ENCODE assay signal across 8 cellular contexts in the genomic region with DNA sequence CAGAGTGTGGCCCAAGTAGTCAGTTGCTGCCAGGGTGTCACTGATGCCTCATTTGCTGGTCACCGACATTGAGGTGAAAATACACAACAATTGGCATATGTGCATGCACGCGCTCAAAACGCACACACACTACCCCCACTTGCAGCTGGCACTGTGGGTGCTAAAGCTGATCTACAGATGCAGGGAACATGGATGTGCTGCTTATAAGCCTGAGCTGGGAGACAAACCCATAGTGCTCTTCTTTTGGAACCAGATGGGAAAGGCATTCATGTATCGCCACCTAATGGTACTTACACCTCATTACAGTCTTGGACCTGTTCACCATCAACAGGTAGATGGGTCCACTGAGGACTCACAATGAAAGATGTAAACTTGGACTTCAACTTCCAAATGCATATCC.
DNase-seq lines count a peak whose midpoint lies in the region; ATAC-seq and TF ChIP-seq lines count a peak whose summit lies in the region.

No MANE protein-coding gene starts in this region.

- DNase-seq in AG09319 (ENCODE audit: extremely low read depth, low read depth) = peak; percentile 5
- peak; percentile 66 for DNase-seq in NCI-H1105 treated with DMSO at 0.1 percent for 48 hours (lab: John Stamatoyannopoulos, UW)
- DNase-seq in iPS-NIHi7 (ENCODE audit: extremely low spot score) = peak; percentile 84
- no peak for DNase-seq in effector memory CD4-positive, alpha-beta T cell
- DNase-seq in activated CD4-positive, alpha-beta memory T cell treated with anti-CD3 and anti-CD28 coated beads, Interleukin-2, amount 10 ng/mL, durations not matched to agents 7 days and 5 days = no peak
- DNase-seq in mucosa of gallbladder (ENCODE audit: low spot score) = no peak

- no peaks in the 10 kb centered on the region for H3K9me3 Mint-ChIP-seq in activated CD4-positive, alpha-beta memory T cell treated with anti-CD3 and anti-CD28 coated beads, Interleukin-2, amount 10 ng/mL, durations not matched to agents 7 days and 5 days

- no peak overlapping the region for H2AFZ ChIP-seq in SU-DHL-6 (ENCODE audit: low read depth, low read length, severe bottlenecking)

- no peak overlapping the region for H3K27ac ChIP-seq in SU-DHL-6 (ENCODE audit: low read depth, low read length)
- no peak overlapping the region for H3K27ac ChIP-seq in effector memory CD4-positive, alpha-beta T cell (ENCODE audit: insufficient read depth, low read length, poor library complexity, severe bottlenecking)

- H3K4me2 ChIP-seq in SU-DHL-6 (ENCODE audit: low read depth, low read length, poor library complexity, severe bottlenecking) = no peak overlapping the region

- H3K27ac Mint-ChIP-seq in activated CD4-positive, alpha-beta memory T cell treated with anti-CD3 and anti-CD28 coated beads, Interleukin-2, amount 10 ng/mL, durations not matched to agents 7 days and 5 days = no peak overlapping the region

- no peak overlapping the region for H3K9ac ChIP-seq in SU-DHL-6 (ENCODE audit: low read length)

- peaks cover 7% of the 10 kb centered on the region for H3K27me3 Mint-ChIP-seq in activated CD4-positive, alpha-beta memory T cell treated with anti-CD3 and anti-CD28 coated beads, Interleukin-2, amount 10 ng/mL, durations not matched to agents 7 days and 5 days

- TF ChIP-seq CTCF in AG09319 (IDR thresholded peaks at IDR 0.05; ENCODE audit: low read depth, low read length) (peak; percentile 44), SU-DHL-6 (IDR thresholded peaks at IDR 0.05; ENCODE audit: insufficient read depth, low read length, poor library complexity, severe bottlenecking) (peak; percentile 40)

- no peaks in the 10 kb centered on the region for H3K9me2 ChIP-seq in SU-DHL-6 (replicated peaks; ENCODE audit: insufficient read depth, low read length)

- no peaks in the 10 kb centered on the region for H3K4me1 Mint-ChIP-seq in activated CD4-positive, alpha-beta memory T cell treated with anti-CD3 and anti-CD28 coated beads, Interleukin-2, amount 10 ng/mL, durations not matched to agents 7 days and 5 days

- no peaks in the 10 kb centered on the region for H3F3A ChIP-seq in SU-DHL-6 (ENCODE audit: insufficient read depth)

- no peaks in the 10 kb centered on the region for H3K79me2 ChIP-seq in SU-DHL-6 (ENCODE audit: insufficient read depth, low read length)

- no peaks in the 10 kb centered on the region for H3K36me3 ChIP-seq in SU-DHL-6 (ENCODE audit: low read length)
- no peaks in the 10 kb centered on the region for H3K36me3 ChIP-seq in effector memory CD4-positive, alpha-beta T cell (ENCODE audit: control insufficient read depth, insufficient read depth, low read length)

- no peaks in the 10 kb centered on the region for H3K27me3 ChIP-seq in SU-DHL-6 (ENCODE audit: low read length)
- H3K27me3 ChIP-seq in effector memory CD4-positive, alpha-beta T cell (replicated peaks; ENCODE audit: control insufficient read depth, insufficient read depth, low read length, poor library complexity, severe bottlenecking) = no peaks in the 10 kb centered on the region

- no peak overlapping the region for H3K4me3 ChIP-seq in SU-DHL-6 (ENCODE audit: insufficient read depth, low read length, poor library complexity, severe bottlenecking)
- no peak overlapping the region for H3K4me3 ChIP-seq in effector memory CD4-positive, alpha-beta T cell (ENCODE audit: insufficient read depth, low read depth, low read length, poor library complexity, severe bottlenecking)

- ATAC-seq in GM19438 (IDR thresholded peaks at IDR 0.05; ENCODE audit: low read depth, unreplicated experiment) = peak; percentile 74

- no peaks in the 10 kb centered on the region for H3K36me3 Mint-ChIP-seq in activated CD4-positive, alpha-beta memory T cell treated with anti-CD3 and anti-CD28 coated beads, Interleukin-2, amount 10 ng/mL, durations not matched to agents 7 days and 5 days (ENCODE audit: low read depth)

- POLR2A ChIA-PET in activated CD4-positive, alpha-beta memory T cell treated with anti-CD3 and anti-CD28 coated beads, Interleukin-2, amount 10 ng/mL, durations not matched to agents 7 days and 5 days (lab: Charles Lee) = no interaction called here

- no peaks in the 10 kb centered on the region for H4K20me1 ChIP-seq in SU-DHL-6 (ENCODE audit: low read depth, low read length)

- H3K4me1 ChIP-seq in effector memory CD4-positive, alpha-beta T cell (ENCODE audit: control insufficient read depth, insufficient read depth, low read length, poor library complexity, severe bottlenecking) = no peaks in the 10 kb centered on the region

- no peaks in the 10 kb centered on the region for H3K9me3 ChIP-seq in SU-DHL-6 (ENCODE audit: insufficient read depth, low read length)
- H3K9me3 ChIP-seq in effector memory CD4-positive, alpha-beta T cell (ENCODE audit: control insufficient read depth, low read length) = no peaks in the 10 kb centered on the region

- CTCF ChIA-PET in activated CD4-positive, alpha-beta memory T cell treated with anti-CD3 and anti-CD28 coated beads, Interleukin-2, amount 10 ng/mL, durations not matched to agents 7 days and 5 days (lab: Charles Lee) = interaction anchor here (0.6 to 2.1 kb wide), 10 partner anchors 11 to 664 kb away, joined by 3 to 7 read pairs (median 4); no protein-coding TSS in a partner anchor

- H3K4me3 Mint-ChIP-seq in activated CD4-positive, alpha-beta memory T cell treated with anti-CD3 and anti-CD28 coated beads, Interleukin-2, amount 10 ng/mL, durations not matched to agents 7 days and 5 days = no peak overlapping the region

Comparison
In these comparisons a context has a peak if more than half of its experiments do, and no peak if none do; other contexts are left out.
1. DNase-seq: peak in AG09319 (single experiment), NCI-H1105 treated with DMSO at 0.1 percent for 48 hours (single experiment) and iPS-NIHi7 (single experiment); none in effector memory CD4-positive, alpha-beta T cell (0 of 3), activated CD4-positive, alpha-beta memory T cell treated with anti-CD3 and anti-CD28 coated beads, Interleukin-2, amount 10 ng/mL, durations not matched to agents 7 days and 5 days (single experiment) and mucosa of gallbladder (single experiment).